ENCODE assay signal across 17 cellular contexts in genomic region chr10:107474650-107475049, GRCh38.
"Had no signal": no experiment of that assay in that cellular context is flagged by ENCODE, and none has a peak within 500 bp of the region (broad histone marks: within the 10 kb centered on the region; RNA-seq: fewer than 3 reads in every experiment).

No MANE protein-coding gene starts in this region.

- ATAC-seq: gastroesophageal sphincter, heart right ventricle, left cardiac atrium, right cardiac atrium had no signal

- H3K27ac ChIP-seq: adrenal gland, gastroesophageal sphincter, heart right ventricle, prostate gland, skin epidermis, suprapubic skin, VCaP had no signal

- H3K27me3 ChIP-seq: adrenal gland, gastroesophageal sphincter, heart right ventricle, suprapubic skin had no signal

- H3K4me3 ChIP-seq: adrenal gland, gastroesophageal sphincter, heart right ventricle, lung, prostate gland, skin epidermis, suprapubic skin had no signal

- H3K4me1 ChIP-seq: adrenal gland, gastroesophageal sphincter, heart right ventricle, prostate gland, suprapubic skin had no signal

- H3K36me3 ChIP-seq: adrenal gland, gastroesophageal sphincter, heart right ventricle, prostate gland, suprapubic skin had no signal

- DNase-seq: activated CD4-positive, alpha-beta T cell treated with anti-CD3 and anti-CD28 coated beads for 1 hour; activated CD4-positive, alpha-beta T cell treated with anti-CD3 and anti-CD28 coated beads, Interleukin-2, amount 50 U/mL, for 4 hours; activated naive CD4-positive, alpha-beta T cell treated with anti-CD3 and anti-CD28 coated beads, Interleukin-2, amount 50 U/mL, for 16 hours; adrenal gland; erythroblast; heart right ventricle; left cardiac atrium; right cardiac atrium; stimulated activated CD4-positive, alpha-beta T cell treated with anti-CD3 and anti-CD28 coated beads, Interleukin-4, amount 100 ng/mL, for 4 hours; stimulated activated CD8-positive, alpha-beta memory T cell treated with anti-CD3 and anti-CD28 coated beads, Interleukin-4, amount 100 ng/mL, for 48 hours; trophoblast cell had no signal

- H3K9me3 ChIP-seq: adrenal gland, gastroesophageal sphincter, heart right ventricle, prostate gland, suprapubic skin had no signal
